In the genomic region with DNA sequence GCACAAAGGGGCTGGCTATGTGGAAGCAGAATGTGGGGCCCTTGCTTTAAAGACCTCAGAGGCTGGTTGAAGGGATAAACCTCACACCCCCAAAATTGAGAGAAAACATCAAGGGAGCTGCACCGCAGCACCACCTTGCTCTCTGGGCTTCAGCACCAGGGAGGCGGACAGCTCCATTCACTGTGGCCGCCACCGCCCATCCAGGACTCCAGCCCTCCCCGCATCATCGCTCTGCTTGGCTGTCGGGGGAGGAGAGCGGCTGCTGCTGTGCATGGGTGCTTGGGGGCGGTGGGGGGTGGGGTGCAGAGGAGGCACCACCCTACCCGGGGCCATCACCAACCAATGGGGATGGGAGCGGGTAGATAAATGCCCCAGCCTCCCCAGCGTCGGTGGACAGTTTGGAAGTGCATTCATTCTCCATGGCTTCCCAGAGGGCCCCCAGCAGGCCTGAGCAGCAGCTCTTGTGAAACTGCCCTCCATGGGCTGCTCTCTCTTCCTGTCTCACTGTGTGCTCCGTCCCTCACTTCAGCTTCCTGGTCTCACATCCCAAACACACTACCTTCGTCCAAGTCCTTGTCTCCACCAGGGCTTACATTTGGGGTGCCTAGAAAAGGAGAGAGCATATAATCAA, we compare ENCODE assay signal across 8 cellular contexts.
DNase-seq lines count a peak whose midpoint lies in the region; ATAC-seq lines count a peak whose summit lies in the region.

No MANE protein-coding gene starts in this region.

- H3K27me3 Mint-ChIP-seq in activated T-helper 1 cell treated with anti-CD3 and anti-CD28 coated beads, Interleukin-12 subunit alpha, Interleukin-12 subunit beta, Interleukin-2, Interleukin-4 antibody, amounts not matched to agents 30 ng/mL and 10 ng/mL and 1 ng/mL, durations not matched to agents 14 hours and 24 hours and 36 hours (ENCODE audit: insufficient read depth) = peaks cover 2% of the 10 kb centered on the region

- peak; percentile 87 for DNase-seq in AG20443 (ENCODE audit: low spot score)
- DNase-seq in HK-2 (ENCODE audit: unreplicated experiment) = peak; percentile 63
- peak; percentile 19 for DNase-seq in activated T-helper 1 cell treated with anti-CD3 and anti-CD28 coated beads, Interleukin-12 subunit alpha, Interleukin-12 subunit beta, Interleukin-2, Interleukin-4 antibody, amounts not matched to agents 30 ng/mL and 10 ng/mL and 1 ng/mL, durations not matched to agents 14 hours and 24 hours and 36 hours (ENCODE audit: low spot score)
- DNase-seq in kidney glomerular epithelial cell (lab: John Stamatoyannopoulos, UW) = peak; percentile 3
- DNase-seq in NCI-H526 (lab: John Stamatoyannopoulos, UW) = no peak

- H3K4me1 Mint-ChIP-seq in activated T-helper 1 cell treated with anti-CD3 and anti-CD28 coated beads, Interleukin-12 subunit alpha, Interleukin-12 subunit beta, Interleukin-2, Interleukin-4 antibody, amounts not matched to agents 30 ng/mL and 10 ng/mL and 1 ng/mL, durations not matched to agents 14 hours and 24 hours and 36 hours (ENCODE audit: low read depth) = no peaks in the 10 kb centered on the region

- H3K36me3 Mint-ChIP-seq in activated T-helper 1 cell treated with anti-CD3 and anti-CD28 coated beads, Interleukin-12 subunit alpha, Interleukin-12 subunit beta, Interleukin-2, Interleukin-4 antibody, amounts not matched to agents 30 ng/mL and 10 ng/mL and 1 ng/mL, durations not matched to agents 14 hours and 24 hours and 36 hours (ENCODE audit: low read depth) = no peaks in the 10 kb centered on the region

- no peak overlapping the region for H3K27ac Mint-ChIP-seq in activated T-helper 1 cell treated with anti-CD3 and anti-CD28 coated beads, Interleukin-12 subunit alpha, Interleukin-12 subunit beta, Interleukin-2, Interleukin-4 antibody, amounts not matched to agents 30 ng/mL and 10 ng/mL and 1 ng/mL, durations not matched to agents 14 hours and 24 hours and 36 hours

- H3K9me3 Mint-ChIP-seq in activated T-helper 1 cell treated with anti-CD3 and anti-CD28 coated beads, Interleukin-12 subunit alpha, Interleukin-12 subunit beta, Interleukin-2, Interleukin-4 antibody, amounts not matched to agents 30 ng/mL and 10 ng/mL and 1 ng/mL, durations not matched to agents 14 hours and 24 hours and 36 hours = peaks cover 19% of the 10 kb centered on the region

- ATAC-seq in HG03280 (IDR thresholded peaks at IDR 0.05; ENCODE audit: unreplicated experiment) (no peak), HG03135 (IDR thresholded peaks at IDR 0.05; ENCODE audit: unreplicated experiment) (no peak), HG03039 (IDR thresholded peaks at IDR 0.05; ENCODE audit: unreplicated experiment) (no peak)

- no peak overlapping the region for H3K4me3 Mint-ChIP-seq in activated T-helper 1 cell treated with anti-CD3 and anti-CD28 coated beads, Interleukin-12 subunit alpha, Interleukin-12 subunit beta, Interleukin-2, Interleukin-4 antibody, amounts not matched to agents 30 ng/mL and 10 ng/mL and 1 ng/mL, durations not matched to agents 14 hours and 24 hours and 36 hours

- intact Hi-C loops in activated T-helper 1 cell treated with anti-CD3 and anti-CD28 coated beads, Interleukin-12 subunit alpha, Interleukin-12 subunit beta, Interleukin-2, Interleukin-4 antibody, amounts not matched to agents 30 ng/mL and 10 ng/mL and 1 ng/mL, durations not matched to agents 14 hours and 24 hours and 36 hours (cut with micrococcal nuclease) = no loop called here

Comparison
In these comparisons a context has a peak if more than half of its experiments do, and no peak if none do; other contexts are left out.
1. DNase-seq: peak in AG20443 (single experiment), HK-2 (single experiment), activated T-helper 1 cell treated with anti-CD3 and anti-CD28 coated beads, Interleukin-12 subunit alpha, Interleukin-12 subunit beta, Interleukin-2, Interleukin-4 antibody, amounts not matched to agents 30 ng/mL and 10 ng/mL and 1 ng/mL, durations not matched to agents 14 hours and 24 hours and 36 hours (single experiment) and kidney glomerular epithelial cell (single experiment); none in NCI-H526 (0 of 2).